9 cellular contexts compared by ENCODE assay signal in the genomic region with DNA sequence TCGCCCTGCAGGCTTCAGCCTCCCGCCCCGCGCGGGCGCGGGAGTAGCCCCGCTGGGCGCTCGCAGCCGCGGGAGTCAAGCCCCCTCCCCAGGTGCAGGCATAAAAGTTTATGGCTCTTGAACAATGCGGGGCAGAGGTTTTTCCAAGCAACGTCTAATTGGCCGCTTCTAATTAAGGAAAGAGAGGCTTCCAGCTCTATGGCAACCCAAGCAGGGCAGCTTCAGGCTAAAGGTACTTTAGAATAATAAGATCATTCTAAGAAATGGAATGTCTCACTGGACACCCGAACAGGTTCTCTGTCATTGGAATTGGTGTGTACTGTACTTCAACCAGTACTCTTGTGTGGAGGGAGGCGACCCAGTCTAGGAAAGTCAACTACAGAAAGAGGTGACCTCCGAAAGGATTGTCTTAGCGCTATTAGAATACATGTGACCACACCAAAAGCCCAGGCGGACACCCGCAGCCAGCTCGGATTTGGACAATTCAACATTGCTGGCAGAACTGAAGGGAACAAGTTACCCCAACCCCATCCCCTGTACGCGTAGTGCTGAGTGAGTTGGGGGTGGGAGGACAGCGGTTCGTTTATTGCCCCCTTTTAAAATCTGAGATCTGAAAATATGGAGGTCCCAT. TPM values are rescaled to one million over a fixed set of nuclear protein-coding genes. Genes with fewer than 3 reads are reported as not detected.
DNase-seq lines count a peak whose midpoint lies in the region; ATAC-seq, FAIRE-seq and TF ChIP-seq lines count a peak whose summit lies in the region.
"Had no signal": no experiment of that assay in that cellular context is flagged by ENCODE, and none has a peak within 500 bp of the region (broad histone marks: within the 10 kb centered on the region; RNA-seq: fewer than 3 reads in every experiment).

No MANE protein-coding gene starts in this region.

- H3K9me3 ChIP-seq in heart left ventricle (no peaks in the 10 kb centered on the region), mesenchymal stem cell (ENCODE audit: control insufficient read depth, low read length) (no peaks in the 10 kb centered on the region)

- no peak overlapping the region for H3K14ac ChIP-seq in mesenchymal stem cell (ENCODE audit: low read length in 2 of 2)

- in situ Hi-C loops in astrocyte of the cerebellum (cut with HindIII; ENCODE audit: low sequenced_read_pairs): no loop called here

- DNase-seq in heart left ventricle: no peak
- DNase-seq in Right ventricle myocardium superior: no peak
- no peak for DNase-seq in astrocyte of the cerebellum (ENCODE audit: low read depth)
- no peak for DNase-seq in mesenchymal stem cell
- DNase-seq in GM12892 (ENCODE audit: insufficient read length): no peak
- DNase-seq in putamen (ENCODE audit: low spot score): no peak
- no peak for DNase-seq in ureter (ENCODE audit: low spot score)

- H3K79me1 ChIP-seq in mesenchymal stem cell (replicated peaks; ENCODE audit: low read length, poor library complexity, severe bottlenecking): no peaks in the 10 kb centered on the region

- no peak overlapping the region for H2BK12ac ChIP-seq in mesenchymal stem cell (ENCODE audit: low read length in 2 of 2)

- no peak overlapping the region for H3K9ac ChIP-seq in mesenchymal stem cell (ENCODE audit: low read length)

- H3K4me2 ChIP-seq in mesenchymal stem cell (ENCODE audit: low read length, poor library complexity, severe bottlenecking): peak overlapping the region; percentile 95

- no peak overlapping the region for H3K4ac ChIP-seq in mesenchymal stem cell (ENCODE audit: low read depth in 1 of 2, low read length in 2 of 2)

- H3K27me3 ChIP-seq in heart left ventricle (peaks cover 65 to 100% (median 99%) of the 10 kb centered on the region in 9 donors), mesenchymal stem cell (ENCODE audit: control insufficient read depth in 1 of 2, insufficient read depth in 1 of 2, low read length in 2 of 2) (peaks cover 90 to 99% of the 10 kb centered on the region in 2 experiments)

- no peak overlapping the region for H3K18ac ChIP-seq in mesenchymal stem cell (ENCODE audit: low read depth in 1 of 2, low read length in 2 of 2)

- no peak for TF ChIP-seq CTCF in heart left ventricle (IDR thresholded peaks at IDR 0.05)
- TF ChIP-seq CTCF in astrocyte of the cerebellum (IDR thresholded peaks at IDR 0.05; ENCODE audit: low read depth, low read length, missing control alignments): no peak

- H3K27ac ChIP-seq in heart left ventricle: peak overlapping the region in 7 of 12 donors; percentile 22 to 49 (median 35)
- no peak overlapping the region for H3K27ac ChIP-seq in mesenchymal stem cell (ENCODE audit: low read length, poor library complexity, severe bottlenecking)
- no peak overlapping the region for H3K27ac ChIP-seq in urinary bladder (ENCODE audit: low read depth)

- H3K36me3 ChIP-seq in heart left ventricle: no peaks in the 10 kb centered on the region
- no peaks in the 10 kb centered on the region for H3K36me3 ChIP-seq in mesenchymal stem cell (ENCODE audit: control insufficient read depth in 1 of 2, insufficient read depth in 2 of 2, low read depth in 1 of 2, low read length in 2 of 2)
- H3K36me3 ChIP-seq in urinary bladder (ENCODE audit: insufficient read depth): no peaks in the 10 kb centered on the region

- H3K4me3 ChIP-seq in heart left ventricle (peak overlapping the region; percentile 33 to 65 (median 55)), astrocyte of the cerebellum (ENCODE audit: low read depth, low read length) (peak overlapping the region; percentile 46), mesenchymal stem cell (ENCODE audit: insufficient read depth in 1 of 2, low read depth in 1 of 2, low read length in 2 of 2) (peak overlapping the region in 1 of 2 experiments; percentile 69), urinary bladder (ENCODE audit: low read depth, low read length) (peak overlapping the region; percentile 17)

- 2% methylated on average over 14 to 26 of the region's 26 CpGs for WGBS in heart left ventricle, 4 donors
- under 1% methylated on average over 26 of the region's 26 CpGs for WGBS in mesenchymal stem cell
- WGBS in urinary bladder: 1% methylated on average over 26 of the region's 26 CpGs

- H2BK15ac ChIP-seq in mesenchymal stem cell (ENCODE audit: low read depth, poor library complexity, severe bottlenecking): peak overlapping the region; percentile 4

- H2AK5ac ChIP-seq in mesenchymal stem cell (ENCODE audit: low read length, severe bottlenecking): no peak overlapping the region

- no peak overlapping the region for H2BK5ac ChIP-seq in mesenchymal stem cell (ENCODE audit: low read depth, low read length, poor library complexity, severe bottlenecking)

- H4K91ac ChIP-seq in mesenchymal stem cell (ENCODE audit: low read length): no peak overlapping the region

- no peak overlapping the region for H4K8ac ChIP-seq in mesenchymal stem cell (ENCODE audit: low read length)

- no peak for TF ChIP-seq POLR2A in heart left ventricle (IDR thresholded peaks at IDR 0.05)
- TF ChIP-seq POLR2A in GM12892 (IDR thresholded peaks at IDR 0.05; ENCODE audit: low read depth, low read length): no peak

- no peak overlapping the region for H2AFZ ChIP-seq in mesenchymal stem cell (ENCODE audit: low read depth, low read length)

- no peak overlapping the region for H2BK120ac ChIP-seq in mesenchymal stem cell (ENCODE audit: low read depth, low read length)

- H3K4me1 ChIP-seq in heart left ventricle: peaks cover 0 to 57% (median 32%) of the 10 kb centered on the region in 12 donors
- H3K4me1 ChIP-seq in mesenchymal stem cell (ENCODE audit: control insufficient read depth, insufficient read depth, low read depth, low read length): peaks cover 33% of the 10 kb centered on the region
- H3K4me1 ChIP-seq in urinary bladder (ENCODE audit: insufficient read depth): no peaks in the 10 kb centered on the region

- no peak for FAIRE-seq in GM12892 (lab: Jason Lieb, UNC)
- FAIRE-seq: G401.6 had no signal

- no peak for ATAC-seq in heart left ventricle
- no peak for ATAC-seq in Right ventricle myocardium superior (ENCODE audit: poor library complexity)

- intact Hi-C loops in heart left ventricle (cut with DNase I): loop anchor here in 1 of 10 donors (5.0 kb wide), 1 partner anchor 142 kb away; no protein-coding TSS in a partner anchor
- intact Hi-C loops in Right ventricle myocardium superior (cut with DNase I): loop anchor here (10.0 kb wide), 1 partner anchor 105 kb away; no protein-coding TSS in a partner anchor

- no peak overlapping the region for H3K23ac ChIP-seq in mesenchymal stem cell (ENCODE audit: low read length in 2 of 2)

RNA-seq across cellular contexts. Expression of a gene that starts 12.5 kb away (rescaled TPM):
- 1 to 10 TPM in 7 of 9 donors, under 1 TPM in 2; 0.44 to 2.7 (median 1.2) TPM for total RNA-seq in heart left ventricle
- under 1 TPM; 0.30 to 0.69 TPM for polyA plus RNA-seq in heart left ventricle
- total RNA-seq in Right ventricle myocardium superior: 1.7 TPM
- polyA plus RNA-seq in mesenchymal stem cell (2013, experiment 1 of 2): 2.0 TPM
- 1.9 TPM for polyA plus RNA-seq in mesenchymal stem cell (2013, experiment 2 of 2)
- total RNA-seq in urinary bladder: 9.0 TPM
- polyA plus RNA-seq in urinary bladder: 1.6 TPM
- polyA plus RNA-seq in GM12892 (2012; ENCODE audit: missing spikeins): 0.38 TPM
- 5.9 TPM for total RNA-seq in ureter

Comparison
In these comparisons a context has a peak if more than half of its experiments do, and no peak if none do; other contexts are left out.
1. H3K27ac ChIP-seq: peak in heart left ventricle (7 of 12); none in mesenchymal stem cell (single experiment) and urinary bladder (single experiment).